Comparison of ENCODE assay signal across 1 cellular context in the genomic region with DNA sequence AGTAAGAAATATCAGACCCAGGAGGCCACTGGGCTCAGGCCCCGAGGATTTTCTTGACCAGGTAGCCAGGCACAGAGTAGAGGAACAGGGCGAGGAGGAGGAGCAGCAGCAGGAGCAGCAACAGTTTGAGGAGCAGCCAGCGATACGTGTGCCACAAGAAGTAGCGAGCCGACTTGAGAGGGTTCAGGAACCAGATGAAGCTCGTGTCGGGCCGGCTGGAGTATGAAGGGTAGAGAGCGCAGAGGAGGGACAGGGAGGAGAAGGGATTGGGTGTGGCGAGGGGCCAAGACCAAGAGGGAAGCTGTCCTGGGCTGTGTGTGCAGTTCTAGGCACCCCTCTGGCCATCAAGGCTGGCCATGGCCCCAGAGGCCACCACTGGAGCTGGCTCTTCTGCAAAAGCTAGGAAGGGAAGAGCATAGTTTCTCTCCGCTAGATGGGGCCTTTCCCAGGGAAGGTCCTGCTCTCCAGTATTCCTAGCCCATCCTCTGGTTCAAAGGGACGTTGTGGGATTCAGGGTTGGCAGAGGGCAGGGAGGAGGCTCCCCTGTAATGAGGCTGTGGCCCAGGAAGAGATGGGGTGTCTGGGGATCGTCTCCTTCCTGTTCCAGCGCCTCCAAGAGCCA.
TF ChIP-seq lines count a peak whose summit lies in the region.

No MANE protein-coding gene starts in this region.

TF ChIP-seq in HepG2, 621 proteins besides CTCF, POLR2A, EP300 and RAD21:
- TF ChIP-seq ZNF350 (CRISPR knock-in tag; IDR thresholded peaks at IDR 0.05; ENCODE audit: borderline replicate concordance, low read depth) (0 out of 2 replicates have a peak, but pooled peaks have one; percentile 40), KMT2A (CRISPR knock-in tag; IDR thresholded peaks at IDR 0.05) (no peak), TCF7L2 (IDR thresholded peaks at IDR 0.05; ENCODE audit: low read depth, low read length) (no peak), ZNF644 (CRISPR knock-in tag; IDR thresholded peaks at IDR 0.05; ENCODE audit: low read depth) (no peak), POLR2AphosphoS5 (IDR thresholded peaks at IDR 0.05; ENCODE audit: low read depth, low read length) (no peak), SRSF1 (optimal IDR thresholded peaks at IDR 0.05; ENCODE audit: low read depth, low read length) (no peak), KDM5B (CRISPR knock-in tag; IDR thresholded peaks at IDR 0.05; ENCODE audit: borderline replicate concordance) (peak; percentile 74; the same call in 1 of the 2 replicates), DR1 (CRISPR knock-in tag; IDR thresholded peaks at IDR 0.05) (peak; percentile 11; the same call in 1 of the 2 replicates), FOSL2 (CRISPR knock-in tag; IDR thresholded peaks at IDR 0.05) (0 out of 2 replicates have a peak, but pooled peaks have one; percentile 6), NFKB2 (CRISPR knock-in tag; IDR thresholded peaks at IDR 0.05; ENCODE audit: borderline replicate concordance) (no peak), SMC3 (IDR thresholded peaks at IDR 0.05; ENCODE audit: low read length) (peak; percentile 65; the same call in 1 of the 2 replicates), KLF12 (CRISPR knock-in tag; IDR thresholded peaks at IDR 0.05; ENCODE audit: borderline replicate concordance) (no peak), RFX5 (IDR thresholded peaks at IDR 0.05; ENCODE audit: low read depth, low read length) (no peak), RFXANK (CRISPR knock-in tag; IDR thresholded peaks at IDR 0.05) (no peak), AHR (CRISPR knock-in tag; IDR thresholded peaks at IDR 0.05) (no peak), SIN3A (IDR thresholded peaks at IDR 0.05; ENCODE audit: borderline replicate concordance, low read depth, low read length) (no peak), XRCC5 (optimal IDR thresholded peaks at IDR 0.05; ENCODE audit: low read length) (peak; percentile 55), SNRNP70 (IDR thresholded peaks at IDR 0.05; ENCODE audit: low read depth, low read length) (no peak), MTF1 (CRISPR knock-in tag; IDR thresholded peaks at IDR 0.05) (no peak), FOXO1 (CRISPR knock-in tag; IDR thresholded peaks at IDR 0.05) (no peak), ZNF746 (CRISPR knock-in tag; IDR thresholded peaks at IDR 0.05) (no peak), TGIF2 (CRISPR knock-in tag; IDR thresholded peaks at IDR 0.05) (no peak), SP4 (CRISPR knock-in tag; IDR thresholded peaks at IDR 0.05) (0 out of 2 replicates have a peak, but pooled peaks have one; percentile 25), STAG1 (CRISPR knock-in tag; IDR thresholded peaks at IDR 0.05) (peak; percentile 34)
- TF ChIP-seq, protein P1, sequence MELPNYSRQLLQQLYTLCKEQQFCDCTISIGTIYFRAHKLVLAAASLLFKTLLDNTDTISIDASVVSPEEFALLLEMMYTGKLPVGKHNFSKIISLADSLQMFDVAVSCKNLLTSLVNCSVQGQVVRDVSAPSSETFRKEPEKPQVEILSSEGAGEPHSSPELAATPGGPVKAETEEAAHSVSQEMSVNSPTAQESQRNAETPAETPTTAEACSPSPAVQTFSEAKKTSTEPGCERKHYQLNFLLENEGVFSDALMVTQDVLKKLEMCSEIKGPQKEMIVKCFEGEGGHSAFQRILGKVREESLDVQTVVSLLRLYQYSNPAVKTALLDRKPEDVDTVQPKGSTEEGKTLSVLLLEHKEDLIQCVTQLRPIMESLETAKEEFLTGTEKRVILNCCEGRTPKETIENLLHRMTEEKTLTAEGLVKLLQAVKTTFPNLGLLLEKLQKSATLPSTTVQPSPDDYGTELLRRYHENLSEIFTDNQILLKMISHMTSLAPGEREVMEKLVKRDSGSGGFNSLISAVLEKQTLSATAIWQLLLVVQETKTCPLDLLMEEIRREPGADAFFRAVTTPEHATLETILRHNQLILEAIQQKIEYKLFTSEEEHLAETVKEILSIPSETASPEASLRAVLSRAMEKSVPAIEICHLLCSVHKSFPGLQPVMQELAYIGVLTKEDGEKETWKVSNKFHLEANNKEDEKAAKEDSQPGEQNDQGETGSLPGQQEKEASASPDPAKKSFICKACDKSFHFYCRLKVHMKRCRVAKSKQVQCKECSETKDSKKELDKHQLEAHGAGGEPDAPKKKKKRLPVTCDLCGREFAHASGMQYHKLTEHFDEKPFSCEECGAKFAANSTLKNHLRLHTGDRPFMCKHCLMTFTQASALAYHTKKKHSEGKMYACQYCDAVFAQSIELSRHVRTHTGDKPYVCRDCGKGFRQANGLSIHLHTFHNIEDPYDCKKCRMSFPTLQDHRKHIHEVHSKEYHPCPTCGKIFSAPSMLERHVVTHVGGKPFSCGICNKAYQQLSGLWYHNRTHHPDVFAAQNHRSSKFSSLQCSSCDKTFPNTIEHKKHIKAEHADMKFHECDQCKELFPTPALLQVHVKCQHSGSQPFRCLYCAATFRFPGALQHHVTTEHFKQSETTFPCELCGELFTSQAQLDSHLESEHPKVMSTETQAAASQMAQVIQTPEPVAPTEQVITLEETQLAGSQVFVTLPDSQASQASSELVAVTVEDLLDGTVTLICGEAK (IDR thresholded peaks at IDR 0.05), result no peak
- TF ChIP-seq, protein P1 (CRISPR knock-in tag; IDR thresholded peaks at IDR 0.05), result no peak
- TF ChIP-seq, protein P2, sequence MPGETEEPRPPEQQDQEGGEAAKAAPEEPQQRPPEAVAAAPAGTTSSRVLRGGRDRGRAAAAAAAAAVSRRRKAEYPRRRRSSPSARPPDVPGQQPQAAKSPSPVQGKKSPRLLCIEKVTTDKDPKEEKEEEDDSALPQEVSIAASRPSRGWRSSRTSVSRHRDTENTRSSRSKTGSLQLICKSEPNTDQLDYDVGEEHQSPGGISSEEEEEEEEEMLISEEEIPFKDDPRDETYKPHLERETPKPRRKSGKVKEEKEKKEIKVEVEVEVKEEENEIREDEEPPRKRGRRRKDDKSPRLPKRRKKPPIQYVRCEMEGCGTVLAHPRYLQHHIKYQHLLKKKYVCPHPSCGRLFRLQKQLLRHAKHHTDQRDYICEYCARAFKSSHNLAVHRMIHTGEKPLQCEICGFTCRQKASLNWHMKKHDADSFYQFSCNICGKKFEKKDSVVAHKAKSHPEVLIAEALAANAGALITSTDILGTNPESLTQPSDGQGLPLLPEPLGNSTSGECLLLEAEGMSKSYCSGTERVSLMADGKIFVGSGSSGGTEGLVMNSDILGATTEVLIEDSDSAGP (CRISPR knock-in tag; IDR thresholded peaks at IDR 0.05; ENCODE audit: borderline replicate concordance), result no peak; the same call in 1 of the 2 replicates
- TF ChIP-seq, protein P3, sequence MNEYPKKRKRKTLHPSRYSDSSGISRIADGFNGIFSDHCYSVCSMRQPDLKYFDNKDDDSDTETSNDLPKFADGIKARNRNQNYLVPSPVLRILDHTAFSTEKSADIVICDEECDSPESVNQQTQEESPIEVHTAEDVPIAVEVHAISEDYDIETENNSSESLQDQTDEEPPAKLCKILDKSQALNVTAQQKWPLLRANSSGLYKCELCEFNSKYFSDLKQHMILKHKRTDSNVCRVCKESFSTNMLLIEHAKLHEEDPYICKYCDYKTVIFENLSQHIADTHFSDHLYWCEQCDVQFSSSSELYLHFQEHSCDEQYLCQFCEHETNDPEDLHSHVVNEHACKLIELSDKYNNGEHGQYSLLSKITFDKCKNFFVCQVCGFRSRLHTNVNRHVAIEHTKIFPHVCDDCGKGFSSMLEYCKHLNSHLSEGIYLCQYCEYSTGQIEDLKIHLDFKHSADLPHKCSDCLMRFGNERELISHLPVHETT (CRISPR knock-in tag; conservative IDR thresholded peaks at IDR 0.05), result no peak
- TF ChIP-seq, protein P4, sequence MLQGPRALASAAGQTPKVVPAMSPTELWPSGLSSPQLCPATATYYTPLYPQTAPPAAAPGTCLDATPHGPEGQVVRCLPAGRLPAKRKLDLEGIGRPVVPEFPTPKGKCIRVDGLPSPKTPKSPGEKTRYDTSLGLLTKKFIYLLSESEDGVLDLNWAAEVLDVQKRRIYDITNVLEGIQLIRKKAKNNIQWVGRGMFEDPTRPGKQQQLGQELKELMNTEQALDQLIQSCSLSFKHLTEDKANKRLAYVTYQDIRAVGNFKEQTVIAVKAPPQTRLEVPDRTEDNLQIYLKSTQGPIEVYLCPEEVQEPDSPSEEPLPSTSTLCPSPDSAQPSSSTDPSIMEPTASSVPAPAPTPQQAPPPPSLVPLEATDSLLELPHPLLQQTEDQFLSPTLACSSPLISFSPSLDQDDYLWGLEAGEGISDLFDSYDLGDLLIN (CRISPR knock-in tag; IDR thresholded peaks at IDR 0.05; ENCODE audit: borderline replicate concordance), result no peak
- TF ChIP-seq, protein P5, sequence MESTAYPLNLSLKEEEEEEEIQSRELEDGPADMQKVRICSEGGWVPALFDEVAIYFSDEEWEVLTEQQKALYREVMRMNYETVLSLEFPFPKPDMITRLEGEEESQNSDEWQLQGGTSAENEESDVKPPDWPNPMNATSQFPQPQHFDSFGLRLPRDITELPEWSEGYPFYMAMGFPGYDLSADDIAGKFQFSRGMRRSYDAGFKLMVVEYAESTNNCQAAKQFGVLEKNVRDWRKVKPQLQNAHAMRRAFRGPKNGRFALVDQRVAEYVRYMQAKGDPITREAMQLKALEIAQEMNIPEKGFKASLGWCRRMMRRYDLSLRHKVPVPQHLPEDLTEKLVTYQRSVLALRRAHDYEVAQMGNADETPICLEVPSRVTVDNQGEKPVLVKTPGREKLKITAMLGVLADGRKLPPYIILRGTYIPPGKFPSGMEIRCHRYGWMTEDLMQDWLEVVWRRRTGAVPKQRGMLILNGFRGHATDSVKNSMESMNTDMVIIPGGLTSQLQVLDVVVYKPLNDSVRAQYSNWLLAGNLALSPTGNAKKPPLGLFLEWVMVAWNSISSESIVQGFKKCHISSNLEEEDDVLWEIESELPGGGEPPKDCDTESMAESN (CRISPR knock-in tag; conservative IDR thresholded peaks at IDR 0.05), result 0 out of 2 replicates have a peak, but pooled peaks have one; percentile 21
